ENCODE assay signal across 17 cellular contexts in genomic region chr16:25868966-25869365, GRCh38.
DNase-seq lines count a peak whose midpoint lies in the region; ATAC-seq and TF ChIP-seq lines count a peak whose summit lies in the region.
"Had no signal": no experiment of that assay in that cellular context is flagged by ENCODE, and none has a peak within 500 bp of the region (broad histone marks: within the 10 kb centered on the region; RNA-seq: fewer than 3 reads in every experiment).

No MANE protein-coding gene starts in this region.

- H2AFZ ChIP-seq in neural progenitor cell (replicated peaks), result peak overlapping the region; percentile 57
- H2AFZ ChIP-seq: GM23248 had no signal

- H3K27ac Mint-ChIP-seq in glutamatergic neuron (ENCODE audit: unreplicated experiment), result peak overlapping the region; percentile 97
- H3K27ac Mint-ChIP-seq in neural progenitor cell, result no peak overlapping the region
- H3K27ac Mint-ChIP-seq: CD14-positive monocyte; CD8-positive, alpha-beta T cell had no signal

- no peak overlapping the region for H3K4me3 ChIP-seq in neural progenitor cell
- H3K4me3 ChIP-seq: GM23248 had no signal

- TF ChIP-seq CTCF in glutamatergic neuron (IDR thresholded peaks at IDR 0.05; ENCODE audit: partially characterized antibody, unreplicated experiment), result no peak
- TF ChIP-seq CTCF in neural progenitor cell (IDR thresholded peaks at IDR 0.05), result no peak

- no peaks in the 10 kb centered on the region for H4K20me1 ChIP-seq in neural progenitor cell (ENCODE audit: low read depth)

- H3F3A ChIP-seq in neural progenitor cell (ENCODE audit: low read depth), result peaks cover 6% of the 10 kb centered on the region

- H3K79me2 ChIP-seq in neural progenitor cell (ENCODE audit: low read depth), result no peaks in the 10 kb centered on the region

- H3K36me3 Mint-ChIP-seq in glutamatergic neuron (ENCODE audit: unreplicated experiment) (peaks cover 3% of the 10 kb centered on the region), neural progenitor cell (no peaks in the 10 kb centered on the region)
- H3K36me3 Mint-ChIP-seq: CD14-positive monocyte; CD8-positive, alpha-beta T cell had no signal

- no peak for ATAC-seq in GM21390 (IDR thresholded peaks at IDR 0.05; ENCODE audit: unreplicated experiment)
- ATAC-seq: CD8-positive, alpha-beta T cell had no signal

- H3K36me3 ChIP-seq in neural progenitor cell, result no peaks in the 10 kb centered on the region

- H3K9ac ChIP-seq in neural progenitor cell, result no peak overlapping the region
- H3K9ac ChIP-seq: GM23248 had no signal

- H3K4me1 Mint-ChIP-seq in glutamatergic neuron (ENCODE audit: low read depth, unreplicated experiment) (peaks cover 26% of the 10 kb centered on the region), neural progenitor cell (peaks cover 25% of the 10 kb centered on the region)
- H3K4me1 Mint-ChIP-seq: CD14-positive monocyte had no signal

- DNase-seq in ELF-1 (ENCODE audit: low read depth, low spot score) (peak; percentile 36), SK-N-DZ (ENCODE audit: low spot score) (peak; percentile 36), glutamatergic neuron (peak; percentile 65), neural progenitor cell (ENCODE audit: low spot score) (no peak), GF-D8 (lab: John Stamatoyannopoulos, UW) (no peak), NCI-H1105 (lab: John Stamatoyannopoulos, UW) (no peak)
- DNase-seq: CD8-positive, alpha-beta T cell; COR-L47; DMS153; DMS79 treated with DMSO at 0.1 percent for 48 hours; EL; GM23248; H7; IMR-90 had no signal

- H3K9me3 ChIP-seq in neural progenitor cell (ENCODE audit: low read depth), result no peaks in the 10 kb centered on the region

- H3K27ac ChIP-seq in neural progenitor cell, result no peak overlapping the region
- H3K27ac ChIP-seq: 22Rv1, GM23248 had no signal

- H3K4me3 Mint-ChIP-seq in glutamatergic neuron (ENCODE audit: unreplicated experiment) (peak overlapping the region; percentile 48), neural progenitor cell (no peak overlapping the region)
- H3K4me3 Mint-ChIP-seq: CD14-positive monocyte; CD8-positive, alpha-beta T cell had no signal

- peak overlapping the region; percentile 54 for H3K4me2 ChIP-seq in neural progenitor cell

- peaks cover 7% of the 10 kb centered on the region for H3K9me3 Mint-ChIP-seq in glutamatergic neuron (ENCODE audit: unreplicated experiment)
- H3K9me3 Mint-ChIP-seq in neural progenitor cell, result peaks cover 4% of the 10 kb centered on the region
- H3K9me3 Mint-ChIP-seq: CD8-positive, alpha-beta T cell had no signal

- H3K27me3 ChIP-seq in neural progenitor cell, result no peaks in the 10 kb centered on the region

- H3K4me1 ChIP-seq in neural progenitor cell, result peaks cover 23% of the 10 kb centered on the region

- H3K27me3 Mint-ChIP-seq in glutamatergic neuron (ENCODE audit: unreplicated experiment), result peaks cover 2% of the 10 kb centered on the region
- H3K27me3 Mint-ChIP-seq in neural progenitor cell (ENCODE audit: insufficient read depth, low read depth), result peaks cover 6% of the 10 kb centered on the region

Comparison
In these comparisons a context has a peak if more than half of its experiments do, and no peak if none do; other contexts are left out.
1. DNase-seq: peak in ELF-1 (single experiment), SK-N-DZ (single experiment) and glutamatergic neuron (single experiment); none in neural progenitor cell (single experiment), GF-D8 (single experiment) and NCI-H1105 (single experiment).